In genomic region chr5:14148890-14149671, GRCh38 we compare ENCODE assay signal across 12 cellular contexts. TPM values are rescaled to one million over a fixed set of nuclear protein-coding genes. Genes with fewer than 3 reads are reported as not detected.
DNase-seq lines count a peak whose midpoint lies in the region; ATAC-seq and TF ChIP-seq lines count a peak whose summit lies in the region.
"Had no signal": no experiment of that assay in that cellular context is flagged by ENCODE, and none has a peak within 500 bp of the region (broad histone marks: within the 10 kb centered on the region; RNA-seq: fewer than 3 reads in every experiment).

No MANE protein-coding gene starts in this region.

- H3K27ac ChIP-seq in esophagus muscularis mucosa (replicated peaks in 1 of 4): peak overlapping the region; percentile 23 to 98 (median 98)
- H3K27ac ChIP-seq in rectal smooth muscle tissue (ENCODE audit: low read depth, low read length): peak overlapping the region; percentile 8
- H3K27ac ChIP-seq in vagina: no peak overlapping the region
- H3K27ac ChIP-seq: prostate gland had no signal

- H3K27ac Mint-ChIP-seq in activated T-helper 17 cell treated with anti-CD3 and anti-CD28 coated beads, Interleukin-2, amount 50 U/mL, for 72 hours: no peak overlapping the region
- H3K27ac Mint-ChIP-seq: activated CD8-positive, alpha-beta T cell treated with anti-CD3 and anti-CD28 coated beads, Interleukin-2, amount 10 ng/mL, durations not matched to agents 7 days and 5 days; T-cell had no signal

- H3K4me1 ChIP-seq in esophagus muscularis mucosa: peaks cover 71 to 88% (median 85%) of the 10 kb centered on the region in 4 donors
- H3K4me1 ChIP-seq in rectal smooth muscle tissue (ENCODE audit: control insufficient read depth, insufficient read depth, low read length): peaks cover 50% of the 10 kb centered on the region
- H3K4me1 ChIP-seq in vagina: peaks cover 63% of the 10 kb centered on the region

- no peaks in the 10 kb centered on the region for H3K9me3 Mint-ChIP-seq in activated T-helper 17 cell treated with anti-CD3 and anti-CD28 coated beads, Interleukin-2, amount 50 U/mL, for 72 hours
- H3K9me3 Mint-ChIP-seq: T-cell had no signal

- H3K4me1 Mint-ChIP-seq in activated T-helper 17 cell treated with anti-CD3 and anti-CD28 coated beads, Interleukin-2, amount 50 U/mL, for 72 hours: peaks cover 5% of the 10 kb centered on the region

- TF ChIP-seq EP300 in esophagus muscularis mucosa (IDR thresholded peaks at IDR 0.05): no peak

- H3K27me3 Mint-ChIP-seq in activated T-helper 17 cell treated with anti-CD3 and anti-CD28 coated beads, Interleukin-2, amount 50 U/mL, for 72 hours: peaks cover 39% of the 10 kb centered on the region

- ATAC-seq in GM18907 (IDR thresholded peaks at IDR 0.05; ENCODE audit: unreplicated experiment) (peak; percentile 39), HG02981 (IDR thresholded peaks at IDR 0.05; ENCODE audit: unreplicated experiment) (peak; percentile 25)
- no peak for ATAC-seq in activated T-helper 17 cell treated with anti-CD3 and anti-CD28 coated beads, Interleukin-2, amount 50 U/mL, for 72 hours (replicated peaks)
- ATAC-seq: activated CD8-positive, alpha-beta T cell treated with anti-CD3 and anti-CD28 coated beads, Interleukin-2, amount 10 ng/mL, durations not matched to agents 7 days and 5 days; T-cell had no signal

- H3K4me3 Mint-ChIP-seq in activated T-helper 17 cell treated with anti-CD3 and anti-CD28 coated beads, Interleukin-2, amount 50 U/mL, for 72 hours: no peak overlapping the region
- H3K4me3 Mint-ChIP-seq: activated CD8-positive, alpha-beta T cell treated with anti-CD3 and anti-CD28 coated beads, Interleukin-2, amount 10 ng/mL, durations not matched to agents 7 days and 5 days; T-cell had no signal

- no peaks in the 10 kb centered on the region for H3K9me3 ChIP-seq in esophagus muscularis mucosa
- H3K9me3 ChIP-seq in vagina: no peaks in the 10 kb centered on the region
- H3K9me3 ChIP-seq: prostate gland had no signal

- H3K36me3 ChIP-seq in esophagus muscularis mucosa (no peaks in the 10 kb centered on the region), rectal smooth muscle tissue (ENCODE audit: control insufficient read depth, insufficient read depth, low read length) (no peaks in the 10 kb centered on the region), vagina (no peaks in the 10 kb centered on the region)
- H3K36me3 ChIP-seq: prostate gland had no signal

- WGBS in esophagus muscularis mucosa: 91% methylated on average over 15 of the region's 15 CpGs

- H3K36me3 Mint-ChIP-seq in activated T-helper 17 cell treated with anti-CD3 and anti-CD28 coated beads, Interleukin-2, amount 50 U/mL, for 72 hours (ENCODE audit: low read depth): peaks cover 5% of the 10 kb centered on the region
- H3K36me3 Mint-ChIP-seq: T-cell had no signal

- DNase-seq in esophagus muscularis mucosa (ENCODE audit: extremely low spot score) (no peak), ureter (ENCODE audit: low spot score) (no peak), vagina (ENCODE audit: extremely low spot score in 2 of 2) (no peak), NCI-H2171 treated with DMSO at 0.1 percent for 48 hours (lab: John Stamatoyannopoulos, UW) (no peak)
- DNase-seq: activated CD8-positive, alpha-beta T cell treated with anti-CD3 and anti-CD28 coated beads, Interleukin-2, amount 10 ng/mL, durations not matched to agents 7 days and 5 days; NCI-H345; T-cell had no signal

- TF ChIP-seq CTCF in esophagus muscularis mucosa (IDR thresholded peaks at IDR 0.05) (no peak), vagina (IDR thresholded peaks at IDR 0.05) (no peak)

- H3K9ac ChIP-seq in rectal smooth muscle tissue (ENCODE audit: low read length): no peak overlapping the region

- H3K27me3 ChIP-seq in esophagus muscularis mucosa (no peaks in the 10 kb centered on the region), rectal smooth muscle tissue (ENCODE audit: control insufficient read depth, insufficient read depth, low read length) (no peaks in the 10 kb centered on the region), vagina (no peaks in the 10 kb centered on the region)

- TF ChIP-seq POLR2A in esophagus muscularis mucosa (IDR thresholded peaks at IDR 0.05; ENCODE audit: low read depth) (no peak), vagina (IDR thresholded peaks at IDR 0.05) (no peak)

- intact Hi-C loops in esophagus muscularis mucosa (cut with DNase I) (loop anchor here (5.0 kb wide), 1 partner anchor 33 kb away; no protein-coding TSS in a partner anchor), vagina (cut with DNase I) (loop anchor here (10.0 kb wide), 1 partner anchor 46 kb away; no protein-coding TSS in a partner anchor)

- H3K4me3 ChIP-seq in esophagus muscularis mucosa (no peak overlapping the region), rectal smooth muscle tissue (ENCODE audit: low read length) (no peak overlapping the region), vagina (no peak overlapping the region)
- H3K4me3 ChIP-seq: prostate gland had no signal

RNA-seq across cellular contexts. Expression of gene TRIO, which starts 5.9 kb away (rescaled TPM):
- 100 to 1,000 TPM; 112 to 155 (median 145) TPM for total RNA-seq in esophagus muscularis mucosa
- total RNA-seq in activated T-helper 17 cell treated with anti-CD3 and anti-CD28 coated beads, Interleukin-2, amount 50 U/mL, for 72 hours: 10 to 100 TPM; 13.6 to 21.5 TPM
- total RNA-seq in ureter: 216 TPM
- total RNA-seq in vagina: 142 TPM
